In genomic region chr9:72165821-72166547, GRCh38 we compare ENCODE assay signal across 16 cellular contexts. TPM values are rescaled to one million over a fixed set of nuclear protein-coding genes. Genes with fewer than 3 reads are reported as not detected.
"Had no signal": no experiment of that assay in that cellular context is flagged by ENCODE, and none has a peak within 500 bp of the region (broad histone marks: within the 10 kb centered on the region; RNA-seq: fewer than 3 reads in every experiment).

No MANE protein-coding gene starts in this region.

- ATAC-seq: natural killer cell, sciatic nerve had no signal

- H3K4me3 ChIP-seq: cardiac muscle cell, esophagus squamous epithelium, transverse colon had no signal

- H3K4me1 Mint-ChIP-seq: activated CD4-positive, alpha-beta memory T cell treated with anti-CD3 and anti-CD28 coated beads, Interleukin-2, amount 10 ng/mL, durations not matched to agents 7 days and 5 days; natural killer cell had no signal

- H3K36me3 ChIP-seq: cardiac muscle cell, esophagus squamous epithelium, transverse colon had no signal

- H3K9me3 ChIP-seq: esophagus squamous epithelium, transverse colon had no signal

- H3K27ac ChIP-seq: cardiac muscle cell, esophagus squamous epithelium, transverse colon had no signal

- H3K9me3 Mint-ChIP-seq: activated CD4-positive, alpha-beta memory T cell treated with anti-CD3 and anti-CD28 coated beads, Interleukin-2, amount 10 ng/mL, durations not matched to agents 7 days and 5 days; natural killer cell had no signal

- H3K27me3 ChIP-seq: cardiac muscle cell, esophagus squamous epithelium, transverse colon had no signal

- H3K4me3 Mint-ChIP-seq: activated CD4-positive, alpha-beta memory T cell treated with anti-CD3 and anti-CD28 coated beads, Interleukin-2, amount 10 ng/mL, durations not matched to agents 7 days and 5 days; natural killer cell had no signal

- H3K4me1 ChIP-seq: esophagus squamous epithelium, transverse colon had no signal

- DNase-seq: activated CD4-positive, alpha-beta memory T cell treated with anti-CD3 and anti-CD28 coated beads, Interleukin-2, amount 10 ng/mL, durations not matched to agents 7 days and 5 days; activated naive CD4-positive, alpha-beta T cell; esophagus squamous epithelium; foreskin fibroblast; head of caudate nucleus; natural killer cell; stimulated activated naive CD4-positive, alpha-beta T cell; substantia nigra; T-helper 2 cell; transverse colon had no signal

- H3K27ac Mint-ChIP-seq: activated CD4-positive, alpha-beta memory T cell treated with anti-CD3 and anti-CD28 coated beads, Interleukin-2, amount 10 ng/mL, durations not matched to agents 7 days and 5 days; natural killer cell had no signal

- FAIRE-seq: astrocyte, endometrium had no signal

- H3K36me3 Mint-ChIP-seq: natural killer cell had no signal

- H3K27me3 Mint-ChIP-seq: activated CD4-positive, alpha-beta memory T cell treated with anti-CD3 and anti-CD28 coated beads, Interleukin-2, amount 10 ng/mL, durations not matched to agents 7 days and 5 days had no signal

RNA-seq across cellular contexts. Expression of gene GDA, which starts 16.7 kb away (rescaled TPM):
- total RNA-seq: activated CD4-positive, alpha-beta memory T cell treated with anti-CD3 and anti-CD28 coated beads, Interleukin-2, amount 10 ng/mL, durations not matched to agents 7 days and 5 days; astrocyte; lung microvascular endothelial cell; natural killer cell; posterior vena cava had no signal
